Comparison of ENCODE assay signal across 8 cellular contexts in genomic region chr2:178193823-178194599, GRCh38. TPM values are rescaled to one million over a fixed set of nuclear protein-coding genes. Genes with fewer than 3 reads are reported as not detected.
A peak's percentile ranks its signal among the peaks of the same experiment; 100 is the strongest.
DNase-seq lines count a peak whose midpoint lies in the region; ATAC-seq and TF ChIP-seq lines count a peak whose summit lies in the region.

Gene OSBPL6 (plus strand): TSS chr2:178194512. CDS start chr2:178306185, 111,673 bp downstream.

- ATAC-seq in GM21390 (IDR thresholded peaks at IDR 0.05; ENCODE audit: unreplicated experiment), result peak; percentile 92
- peak; percentile 94 to 95 for ATAC-seq in natural killer cell treated with Interleukin-12 subunit alpha and Interleukin-12 subunit beta and Interleukin-15 and Interleukin-18, amount 100 ng/mL, for 72 hours

- peak within 1 kb of the TSS; percentile 79 to 80 for H3K9ac ChIP-seq in stomach smooth muscle (ENCODE audit: low read length in 2 of 2)

- H3K27ac ChIP-seq in OCI-LY7 (ENCODE audit: low read depth, low read length, poor library complexity, severe bottlenecking), result no peak within 1 kb of the TSS
- peak within 1 kb of the TSS; percentile 88 for H3K27ac ChIP-seq in stomach smooth muscle (ENCODE audit: low read length)

- H3K4me1 ChIP-seq in OCI-LY7 (ENCODE audit: insufficient read depth, low read length, poor library complexity, severe bottlenecking) (peaks cover 9% of the 10 kb centered on the region), stomach smooth muscle (ENCODE audit: control insufficient read depth, insufficient read depth, low read length) (peaks cover 5% of the 10 kb centered on the region)

- peak within 1 kb of the TSS; percentile 71 for H3K4me3 Mint-ChIP-seq in activated T-helper 2 cell treated with anti-CD3 and anti-CD28 coated beads, Interferon-gamma antibody, Interleukin-2, Interleukin-4, amounts not matched to agents 10 μg/mL and 5 μg/mL and 100 μg/mL, durations not matched to agents 14 hours and 24 hours and 36 hours (ENCODE audit: low read depth)
- H3K4me3 Mint-ChIP-seq in natural killer cell treated with Interleukin-12 subunit alpha and Interleukin-12 subunit beta and Interleukin-15 and Interleukin-18, amount 100 ng/mL, for 72 hours, result peak within 1 kb of the TSS; percentile 68

- no peaks in the 10 kb centered on the region for H3K79me2 ChIP-seq in OCI-LY7 (ENCODE audit: insufficient read depth, low read depth, low read length)

- H3K4me1 Mint-ChIP-seq in activated T-helper 2 cell treated with anti-CD3 and anti-CD28 coated beads, Interferon-gamma antibody, Interleukin-2, Interleukin-4, amounts not matched to agents 10 μg/mL and 5 μg/mL and 100 μg/mL, durations not matched to agents 14 hours and 24 hours and 36 hours (ENCODE audit: low read depth), result peaks cover 15% of the 10 kb centered on the region
- H3K4me1 Mint-ChIP-seq in natural killer cell treated with Interleukin-12 subunit alpha and Interleukin-12 subunit beta and Interleukin-15 and Interleukin-18, amount 100 ng/mL, for 72 hours (ENCODE audit: low read depth in 2 of 2), result peaks cover 3 to 4% of the 10 kb centered on the region in 2 donors

- H4K20me1 ChIP-seq in OCI-LY7 (ENCODE audit: insufficient read depth, low read length), result no peaks in the 10 kb centered on the region

- H3K9me3 ChIP-seq in OCI-LY7 (ENCODE audit: low read length) (no peaks in the 10 kb centered on the region), stomach smooth muscle (ENCODE audit: control insufficient read depth in 2 of 2, low read length in 2 of 2) (no peaks in the 10 kb centered on the region)

- no peaks in the 10 kb centered on the region for H3K27me3 ChIP-seq in stomach smooth muscle (ENCODE audit: control insufficient read depth in 1 of 2, insufficient read depth in 2 of 2, low read length in 2 of 2)

- H3K36me3 ChIP-seq in OCI-LY7 (ENCODE audit: insufficient read depth, low read length) (no peaks in the 10 kb centered on the region), stomach smooth muscle (ENCODE audit: control insufficient read depth in 2 of 2, insufficient read depth in 2 of 2, low read length in 2 of 2) (no peaks in the 10 kb centered on the region)

- no peaks in the 10 kb centered on the region for H3K36me3 Mint-ChIP-seq in activated T-helper 2 cell treated with anti-CD3 and anti-CD28 coated beads, Interferon-gamma antibody, Interleukin-2, Interleukin-4, amounts not matched to agents 10 μg/mL and 5 μg/mL and 100 μg/mL, durations not matched to agents 14 hours and 24 hours and 36 hours (ENCODE audit: low read depth)
- H3K36me3 Mint-ChIP-seq in natural killer cell treated with Interleukin-12 subunit alpha and Interleukin-12 subunit beta and Interleukin-15 and Interleukin-18, amount 100 ng/mL, for 72 hours, result no peaks in the 10 kb centered on the region

- H3K4me2 ChIP-seq in OCI-LY7 (ENCODE audit: low read length), result peak within 1 kb of the TSS; percentile 65

- TF ChIP-seq CTCF in OCI-LY7 (conservative IDR thresholded peaks at IDR 0.05; ENCODE audit: low read length) (no peak), fibroblast of the aortic adventitia (IDR thresholded peaks at IDR 0.05; ENCODE audit: insufficient read depth, low read length) (no peak)

- intact Hi-C loops in OCI-LY7 (cut with micrococcal nuclease; ENCODE audit: unreplicated experiment), result no loop called here
- intact Hi-C loops in activated T-helper 2 cell treated with anti-CD3 and anti-CD28 coated beads, Interferon-gamma antibody, Interleukin-2, Interleukin-4, amounts not matched to agents 10 μg/mL and 5 μg/mL and 100 μg/mL, durations not matched to agents 14 hours and 24 hours and 36 hours (cut with micrococcal nuclease), result loop anchor here (2.0 to 10.0 kb wide), 2 partner anchors 81 to 221 kb away; partner anchors contain the start of gene RBM45

- peak; percentile 89 for DNase-seq in Caki2 (ENCODE audit: low read depth)
- DNase-seq in HT-29 (ENCODE audit: low spot score), result peak; percentile 28
- DNase-seq in OCI-LY7 (ENCODE audit: low spot score), result peak; percentile 35
- peak; percentile 69 for DNase-seq in activated T-helper 2 cell treated with anti-CD3 and anti-CD28 coated beads, Interferon-gamma antibody, Interleukin-2, Interleukin-4, amounts not matched to agents 10 μg/mL and 5 μg/mL and 100 μg/mL, durations not matched to agents 14 hours and 24 hours and 36 hours (ENCODE audit: low spot score)
- DNase-seq in fibroblast of the aortic adventitia (ENCODE audit: low read depth), result peak; percentile 68
- DNase-seq in natural killer cell treated with Interleukin-12 subunit alpha and Interleukin-12 subunit beta and Interleukin-15 and Interleukin-18, amount 100 ng/mL, for 72 hours (ENCODE audit: low spot score), result peak; percentile 73

- no TSS peak for BruUV-seq in OCI-LY7 (replicated peaks; lab: Mats Ljungman, UMichigan)

- no peak within 1 kb of the TSS for H3K27ac Mint-ChIP-seq in activated T-helper 2 cell treated with anti-CD3 and anti-CD28 coated beads, Interferon-gamma antibody, Interleukin-2, Interleukin-4, amounts not matched to agents 10 μg/mL and 5 μg/mL and 100 μg/mL, durations not matched to agents 14 hours and 24 hours and 36 hours
- H3K27ac Mint-ChIP-seq in natural killer cell treated with Interleukin-12 subunit alpha and Interleukin-12 subunit beta and Interleukin-15 and Interleukin-18, amount 100 ng/mL, for 72 hours, result no peak within 1 kb of the TSS

- H3K27me3 Mint-ChIP-seq in activated T-helper 2 cell treated with anti-CD3 and anti-CD28 coated beads, Interferon-gamma antibody, Interleukin-2, Interleukin-4, amounts not matched to agents 10 μg/mL and 5 μg/mL and 100 μg/mL, durations not matched to agents 14 hours and 24 hours and 36 hours (ENCODE audit: low read depth), result peaks cover 59% of the 10 kb centered on the region
- peaks cover 39 to 58% of the 10 kb centered on the region in 2 donors for H3K27me3 Mint-ChIP-seq in natural killer cell treated with Interleukin-12 subunit alpha and Interleukin-12 subunit beta and Interleukin-15 and Interleukin-18, amount 100 ng/mL, for 72 hours

- no peaks in the 10 kb centered on the region for H3K9me3 Mint-ChIP-seq in activated T-helper 2 cell treated with anti-CD3 and anti-CD28 coated beads, Interferon-gamma antibody, Interleukin-2, Interleukin-4, amounts not matched to agents 10 μg/mL and 5 μg/mL and 100 μg/mL, durations not matched to agents 14 hours and 24 hours and 36 hours
- H3K9me3 Mint-ChIP-seq in natural killer cell treated with Interleukin-12 subunit alpha and Interleukin-12 subunit beta and Interleukin-15 and Interleukin-18, amount 100 ng/mL, for 72 hours, result no peaks in the 10 kb centered on the region

- H3K4me3 ChIP-seq in OCI-LY7 (ENCODE audit: low read depth, low read length, poor library complexity, severe bottlenecking) (peak within 1 kb of the TSS; percentile 63), fibroblast of the aortic adventitia (ENCODE audit: low read depth, low read length) (peak within 1 kb of the TSS; percentile 82), stomach smooth muscle (ENCODE audit: low read length in 2 of 2) (peak within 1 kb of the TSS; percentile 76 to 79)

- no peaks in the 10 kb centered on the region for H3K9me2 ChIP-seq in OCI-LY7 (ENCODE audit: insufficient read depth, low read length)

- CTCF ChIA-PET in OCI-LY7 (lab: Charles Lee; ENCODE audit: unreplicated experiment), result no interaction called here

- no peak within 1 kb of the TSS; the same call in 1 of the 2 replicates for H2AFZ ChIP-seq in OCI-LY7 (ENCODE audit: low read length)

- in situ Hi-C loops in Caki2 (cut with HindIII; ENCODE audit: low pct_unique_long_range_greater_than_20kb, low sequenced_read_pairs), result no loop called here

- POLR2A ChIA-PET in OCI-LY7 (lab: Charles Lee), result no interaction called here

RNA-seq across cellular contexts. Expression of gene OSBPL6, which starts in this region (rescaled TPM):
- total RNA-seq in Caki2 (2014; rRNA removed; shearing (Covaris generic); ENCODE audit: low replicate concordance), result 0.23 and 0.71 TPM in 2 replicates
- total RNA-seq in HT-29 (2014; rRNA removed; shearing (Covaris generic)), result not detected in 2 replicates
- total RNA-seq in OCI-LY7 (2014; rRNA removed; shearing (Covaris generic)), result not detected in 2 replicates
- total RNA-seq in OCI-LY7 (2022), result not detected in 2 replicates
- 1.8 and 2.3 TPM in 2 replicates for total RNA-seq in activated T-helper 2 cell treated with anti-CD3 and anti-CD28 coated beads, Interferon-gamma antibody, Interleukin-2, Interleukin-4, amounts not matched to agents 10 μg/mL and 5 μg/mL and 100 μg/mL, durations not matched to agents 14 hours and 24 hours and 36 hours
- 1.5 and 5.2 TPM in 2 replicates for total RNA-seq in fibroblast of the aortic adventitia (ENCODE audit: low replicate concordance)
- total RNA-seq in natural killer cell treated with Interleukin-12 subunit alpha and Interleukin-12 subunit beta and Interleukin-15 and Interleukin-18, amount 100 ng/mL, for 72 hours, result under 1 TPM; 0.33 to 0.42 TPM

Comparison
In these comparisons a context has a peak if more than half of its experiments do, and no peak if none do; other contexts are left out.
1. Peak in DNase-seq in Caki2; RNA of the gene not detected or under 1 TPM.
2. Peak in DNase-seq in HT-29; RNA of the gene not detected or under 1 TPM.
3. Peak in DNase-seq, H3K4me3 ChIP-seq and H3K4me2 ChIP-seq in OCI-LY7; RNA of the gene not detected or under 1 TPM.
4. Peak in DNase-seq and ATAC-seq in natural killer cell treated with Interleukin-12 subunit alpha and Interleukin-12 subunit beta and Interleukin-15 and Interleukin-18, amount 100 ng/mL, for 72 hours; RNA of the gene not detected or under 1 TPM.
5. DNase-seq: peak in every context shown above with its lines; median percentile 89 in Caki2; 73 in natural killer cell treated with Interleukin-12 subunit alpha and Interleukin-12 subunit beta and Interleukin-15 and Interleukin-18, amount 100 ng/mL, for 72 hours; 69 in activated T-helper 2 cell treated with anti-CD3 and anti-CD28 coated beads, Interferon-gamma antibody, Interleukin-2, Interleukin-4, amounts not matched to agents 10 μg/mL and 5 μg/mL and 100 μg/mL, durations not matched to agents 14 hours and 24 hours and 36 hours; 68 in fibroblast of the aortic adventitia; 35 in OCI-LY7; 28 in HT-29.